Comparison of ENCODE assay signal across 20 cellular contexts in genomic region chr12:117068492-117068891, GRCh38. TPM values are rescaled to one million over a fixed set of nuclear protein-coding genes. Genes with fewer than 3 reads are reported as not detected.
"Had no signal": no experiment of that assay in that cellular context is flagged by ENCODE, and none has a peak within 500 bp of the region (broad histone marks: within the 10 kb centered on the region; RNA-seq: fewer than 3 reads in every experiment).

No MANE protein-coding gene starts in this region.

- DNase-seq: esophagus squamous epithelium; foreskin fibroblast; left colon; mammary epithelial cell; naive thymus-derived CD4-positive, alpha-beta T cell; nephron progenitor cell; psoas muscle; retina; small intestine; stimulated activated CD4-positive, alpha-beta T cell treated with anti-CD3 and anti-CD28 coated beads, Interleukin-4, amount 100 ng/mL, for 1 hour; stimulated activated CD8-positive, alpha-beta memory T cell treated with anti-CD3 and anti-CD28 coated beads, Interleukin-4, amount 100 ng/mL, for 48 hours; stimulated activated naive CD8-positive, alpha-beta T cell treated with anti-CD3 and anti-CD28 coated beads, Interleukin-15, Interleukin-2, amounts not matched to agents 100 U/mL and 50 U/mL, for 24 hours; thyroid gland had no signal

- H3K27me3 Mint-ChIP-seq: dendritic cell treated with granulocyte-macrophage colony-stimulating factor and Interleukin-4, amounts not matched to agents 40 ng/mL and 50 ng/mL, for 4 days; naive thymus-derived CD4-positive, alpha-beta T cell had no signal

- H3K9me3 ChIP-seq: esophagus squamous epithelium, gastroesophageal sphincter, psoas muscle, suprapubic skin, thyroid gland had no signal

- H3K36me3 ChIP-seq: esophagus squamous epithelium, gastroesophageal sphincter, suprapubic skin, thyroid gland had no signal

- H3K4me1 ChIP-seq: esophagus squamous epithelium, gastroesophageal sphincter, psoas muscle, suprapubic skin, thyroid gland had no signal

- H3K27ac ChIP-seq: esophagus squamous epithelium, gastroesophageal sphincter, hepatocyte, psoas muscle, suprapubic skin, thyroid gland had no signal

- H3K27ac Mint-ChIP-seq: naive thymus-derived CD4-positive, alpha-beta T cell; stimulated activated effector memory CD8-positive, alpha-beta T cell treated with anti-CD3 and anti-CD28 coated beads, Interleukin-12 subunit alpha, Interleukin-12 subunit beta, amount 100 ng/mL, for 72 hours; type B pancreatic cell had no signal

- H3K9me3 Mint-ChIP-seq: dendritic cell treated with granulocyte-macrophage colony-stimulating factor and Interleukin-4, amounts not matched to agents 40 ng/mL and 50 ng/mL, for 4 days; naive thymus-derived CD4-positive, alpha-beta T cell; nephron progenitor cell; stimulated activated effector memory CD8-positive, alpha-beta T cell treated with anti-CD3 and anti-CD28 coated beads, Interleukin-12 subunit alpha, Interleukin-12 subunit beta, amount 100 ng/mL, for 72 hours; type B pancreatic cell had no signal

- H3K4me3 ChIP-seq: esophagus squamous epithelium, gastroesophageal sphincter, hepatocyte, psoas muscle, suprapubic skin, thyroid gland had no signal

- H3K36me3 Mint-ChIP-seq: stimulated activated effector memory CD8-positive, alpha-beta T cell treated with anti-CD3 and anti-CD28 coated beads, Interleukin-12 subunit alpha, Interleukin-12 subunit beta, amount 100 ng/mL, for 72 hours; type B pancreatic cell had no signal

- H3K27me3 ChIP-seq: esophagus squamous epithelium, gastroesophageal sphincter, hepatocyte, suprapubic skin, thyroid gland had no signal

- H3K4me3 Mint-ChIP-seq: dendritic cell treated with granulocyte-macrophage colony-stimulating factor and Interleukin-4, amounts not matched to agents 40 ng/mL and 50 ng/mL, for 4 days; naive thymus-derived CD4-positive, alpha-beta T cell; nephron progenitor cell; stimulated activated effector memory CD8-positive, alpha-beta T cell treated with anti-CD3 and anti-CD28 coated beads, Interleukin-12 subunit alpha, Interleukin-12 subunit beta, amount 100 ng/mL, for 72 hours; type B pancreatic cell had no signal

- ATAC-seq: gastroesophageal sphincter; left colon; psoas muscle; stimulated activated effector memory CD8-positive, alpha-beta T cell treated with anti-CD3 and anti-CD28 coated beads, Interleukin-12 subunit alpha, Interleukin-12 subunit beta, amount 100 ng/mL, for 72 hours; stimulated activated naive CD8-positive, alpha-beta T cell treated with anti-CD3 and anti-CD28 coated beads, Interleukin-15, Interleukin-2, amounts not matched to agents 100 U/mL and 50 U/mL, for 24 hours had no signal

RNA-seq across cellular contexts. Expression of gene TESC, which starts 30.7 kb away (rescaled TPM):
- total RNA-seq: osteoblast had no signal
- polyA plus RNA-seq: mammary epithelial cell had no signal
